ENCODE assay signal across 24 cellular contexts in the genomic region with DNA sequence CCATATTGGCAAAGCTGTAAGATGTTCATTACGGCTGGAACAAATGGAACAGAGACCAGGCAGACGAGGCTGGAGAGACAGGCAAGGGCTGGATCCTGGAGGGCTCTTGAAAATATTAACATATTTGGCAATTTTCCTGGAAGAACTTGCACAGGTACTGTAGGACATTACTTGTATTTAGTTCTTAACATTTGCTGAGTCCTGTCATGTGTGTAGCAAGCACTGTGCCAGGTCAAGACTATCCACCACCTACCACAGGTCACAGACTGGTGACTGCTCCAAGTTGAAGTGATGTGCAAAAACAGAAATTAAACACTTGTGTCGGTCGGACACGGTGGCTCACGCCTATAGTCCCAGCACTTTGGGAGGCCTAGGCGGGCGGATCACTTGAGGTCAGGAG.
"Had no signal": no experiment of that assay in that cellular context is flagged by ENCODE, and none has a peak within 500 bp of the region (broad histone marks: within the 10 kb centered on the region; RNA-seq: fewer than 3 reads in every experiment).

No MANE protein-coding gene starts in this region.

- H3K27ac ChIP-seq: breast epithelium, dorsolateral prefrontal cortex, esophagus muscularis mucosa, hepatocyte, pancreas, tibial nerve, vagina had no signal

- H3K9me3 ChIP-seq: breast epithelium, esophagus muscularis mucosa, pancreas, tibial nerve, vagina had no signal

- H3K9me3 Mint-ChIP-seq: activated naive CD4-positive, alpha-beta T cell treated with anti-CD3 and anti-CD28 coated beads, Interleukin-2, amount 10 ng/mL, durations not matched to agents 7 days and 5 days; central memory CD8-positive, alpha-beta T cell; effector memory CD8-positive, alpha-beta T cell; immature natural killer cell; nephron; stimulated activated naive CD8-positive, alpha-beta T cell treated with anti-CD3 and anti-CD28 coated beads, Interleukin-15, amount 100 ng/mL, for 72 hours had no signal

- H3K4me1 ChIP-seq: breast epithelium, pancreas had no signal

- H3K27me3 ChIP-seq: breast epithelium, dorsolateral prefrontal cortex, esophagus muscularis mucosa, hepatocyte, pancreas, tibial nerve, vagina had no signal

- ATAC-seq: effector memory CD8-positive, alpha-beta T cell; left lobe of liver; pancreas; right cardiac atrium; stimulated activated naive CD8-positive, alpha-beta T cell treated with anti-CD3 and anti-CD28 coated beads, Interleukin-15, amount 100 ng/mL, for 72 hours had no signal

- H3K36me3 ChIP-seq: breast epithelium, pancreas, vagina had no signal

- H3K4me3 ChIP-seq: breast epithelium, dorsolateral prefrontal cortex, esophagus muscularis mucosa, hepatocyte, pancreas, tibial nerve, vagina had no signal

- H3K27me3 Mint-ChIP-seq: activated naive CD4-positive, alpha-beta T cell treated with anti-CD3 and anti-CD28 coated beads, Interleukin-2, amount 10 ng/mL, durations not matched to agents 7 days and 5 days; central memory CD8-positive, alpha-beta T cell; effector memory CD8-positive, alpha-beta T cell; stimulated activated naive CD8-positive, alpha-beta T cell treated with anti-CD3 and anti-CD28 coated beads, Interleukin-15, amount 100 ng/mL, for 72 hours had no signal

- H3K4me3 Mint-ChIP-seq: activated naive CD4-positive, alpha-beta T cell treated with anti-CD3 and anti-CD28 coated beads, Interleukin-2, amount 10 ng/mL, durations not matched to agents 7 days and 5 days; central memory CD8-positive, alpha-beta T cell; effector memory CD8-positive, alpha-beta T cell; immature natural killer cell; nephron; stimulated activated naive CD8-positive, alpha-beta T cell treated with anti-CD3 and anti-CD28 coated beads, Interleukin-15, amount 100 ng/mL, for 72 hours had no signal

- DNase-seq: activated CD4-positive, alpha-beta T cell treated with anti-CD3 and anti-CD28 coated beads for 1 hour; activated CD8-positive, alpha-beta memory T cell treated with anti-CD3 and anti-CD28 coated beads for 24 hours; activated CD8-positive, alpha-beta memory T cell treated with anti-CD3 and anti-CD28 coated beads, Interleukin-2, amount 50 U/mL, for 4 hours; activated naive CD4-positive, alpha-beta T cell treated with anti-CD3 and anti-CD28 coated beads, Interleukin-2, amount 10 ng/mL, durations not matched to agents 7 days and 5 days; activated T-cell treated with anti-CD3 and anti-CD28 coated beads, Interleukin-2, amount 50 U/mL, for 48 hours; dorsolateral prefrontal cortex; effector memory CD8-positive, alpha-beta T cell; glutamatergic neuron; immature natural killer cell; midbrain; pancreas; right cardiac atrium; stimulated activated CD4-positive, alpha-beta T cell treated with anti-CD3 and anti-CD28 coated beads, Interleukin-4, amount 100 ng/mL, for 4 hours; stimulated activated naive CD8-positive, alpha-beta T cell treated with anti-CD3 and anti-CD28 coated beads, Interleukin-15, amount 100 ng/mL, for 72 hours; T-helper 1 cell; T-helper 9 cell had no signal

- H3K27ac Mint-ChIP-seq: activated naive CD4-positive, alpha-beta T cell treated with anti-CD3 and anti-CD28 coated beads, Interleukin-2, amount 10 ng/mL, durations not matched to agents 7 days and 5 days; nephron; stimulated activated naive CD8-positive, alpha-beta T cell treated with anti-CD3 and anti-CD28 coated beads, Interleukin-15, amount 100 ng/mL, for 72 hours had no signal
